ENCODE assay signal across 7 cellular contexts in the genomic region with DNA sequence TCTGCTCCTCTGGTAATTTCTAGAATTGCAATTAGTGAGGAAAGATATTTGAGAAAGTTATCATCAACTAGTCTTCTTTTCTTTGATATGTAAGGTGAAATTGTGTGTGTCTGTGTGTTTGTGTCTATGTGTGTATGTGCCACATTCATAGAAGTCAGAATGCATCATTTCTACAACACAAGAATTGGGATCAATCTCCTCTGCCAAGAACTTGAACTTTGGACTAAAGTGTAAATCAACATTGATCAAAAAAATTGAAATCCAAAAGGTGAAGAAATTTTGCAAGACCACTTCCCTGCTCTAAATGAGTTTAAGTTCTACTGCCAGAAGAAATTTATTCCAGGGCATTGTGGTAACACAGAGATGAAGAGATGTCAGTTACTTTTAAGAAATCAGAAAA.
"Had no signal": no experiment of that assay in that cellular context is flagged by ENCODE, and none has a peak within 500 bp of the region (broad histone marks: within the 10 kb centered on the region; RNA-seq: fewer than 3 reads in every experiment).

No MANE protein-coding gene starts in this region.

- H3K4me3 ChIP-seq: GM23338 had no signal

- ATAC-seq: GM23338 had no signal

- DNase-seq: H9, HCEC 1CT, KG1 had no signal

- H3K4me2 ChIP-seq: GM23338 had no signal

- H2AFZ ChIP-seq: GM23338 had no signal

- FAIRE-seq: H1, H54, HTR-8/SVneo had no signal
